In the genomic region with DNA sequence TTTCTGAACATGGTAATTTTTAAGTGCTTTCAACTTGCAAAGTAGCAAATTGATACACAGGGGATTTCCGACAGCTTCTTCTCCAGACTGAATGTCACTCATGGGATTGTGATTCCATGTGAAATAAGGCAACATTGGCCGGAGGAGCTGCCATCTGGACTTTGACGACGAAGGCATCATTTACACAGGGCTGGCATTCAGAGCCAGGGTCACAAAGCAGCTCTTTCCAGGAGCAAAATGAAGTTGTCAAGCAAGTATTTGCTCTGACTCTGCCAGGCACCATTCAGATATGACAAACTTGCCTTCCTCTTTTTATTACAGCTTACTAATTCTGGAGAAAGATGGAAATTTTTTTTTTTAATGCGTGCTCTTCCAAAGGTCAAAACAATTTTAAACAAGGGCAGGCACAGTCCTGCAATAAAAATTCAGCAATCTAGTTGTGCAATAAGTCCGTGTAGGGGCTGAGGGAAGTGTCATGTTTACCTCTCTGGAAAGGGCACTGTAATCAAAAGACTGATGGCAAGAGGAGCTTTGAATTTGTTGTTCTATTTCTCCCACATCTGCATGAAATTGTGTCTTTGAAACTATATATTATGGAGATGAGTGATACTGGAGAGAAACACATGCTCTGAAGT, we compare ENCODE assay signal across 20 cellular contexts.
"Had no signal": no experiment of that assay in that cellular context is flagged by ENCODE, and none has a peak within 500 bp of the region (broad histone marks: within the 10 kb centered on the region; RNA-seq: fewer than 3 reads in every experiment).

No MANE protein-coding gene starts in this region.

- H3K4me3 Mint-ChIP-seq: activated CD4-positive, alpha-beta memory T cell treated with anti-CD3 and anti-CD28 coated beads, Interleukin-2, amount 10 ng/mL, durations not matched to agents 7 days and 5 days; activated CD4-positive, alpha-beta T cell treated with anti-CD3 and anti-CD28 coated beads for 36 hours; activated naive CD8-positive, alpha-beta T cell treated with anti-CD3 and anti-CD28 coated beads, Interleukin-2, amount 10 ng/mL, durations not matched to agents 7 days and 5 days; immature natural killer cell; natural killer cell treated with Interleukin-12 subunit alpha and Interleukin-12 subunit beta and Interleukin-15 and Interleukin-18, amount 100 ng/mL, for 72 hours; stimulated activated naive B cell treated with anti-CD40 and anti-IgM and Interleukin-4, amounts not matched to agents 10 μg/mL and 1 μg/mL and 100 μg/mL, for 72 hours; T-cell had no signal

- H3K36me3 ChIP-seq: ascending aorta, gastrocnemius medialis, prostate gland, sigmoid colon, suprapubic skin, upper lobe of left lung had no signal

- H3K4me1 ChIP-seq: ascending aorta, gastrocnemius medialis, prostate gland, sigmoid colon, suprapubic skin, upper lobe of left lung had no signal

- H3K4me1 Mint-ChIP-seq: activated CD4-positive, alpha-beta memory T cell treated with anti-CD3 and anti-CD28 coated beads, Interleukin-2, amount 10 ng/mL, durations not matched to agents 7 days and 5 days; activated CD4-positive, alpha-beta T cell treated with anti-CD3 and anti-CD28 coated beads for 36 hours; activated naive CD8-positive, alpha-beta T cell treated with anti-CD3 and anti-CD28 coated beads, Interleukin-2, amount 10 ng/mL, durations not matched to agents 7 days and 5 days; immature natural killer cell; stimulated activated naive B cell treated with anti-CD40 and anti-IgM and Interleukin-4, amounts not matched to agents 10 μg/mL and 1 μg/mL and 100 μg/mL, for 72 hours; T-cell had no signal

- H3K4me3 ChIP-seq: ascending aorta, gastrocnemius medialis, prostate gland, sigmoid colon, suprapubic skin, upper lobe of left lung had no signal

- DNase-seq: activated CD4-positive, alpha-beta memory T cell treated with anti-CD3 and anti-CD28 coated beads, Interleukin-2, amount 10 ng/mL, durations not matched to agents 7 days and 5 days; activated CD4-positive, alpha-beta T cell treated with anti-CD3 and anti-CD28 coated beads for 36 hours; activated gamma-delta T cell treated with Interleukin-2 at 50 U/mL for 16 hours; activated naive CD8-positive, alpha-beta T cell treated with anti-CD3 and anti-CD28 coated beads, Interleukin-2, amount 10 ng/mL, durations not matched to agents 7 days and 5 days; activated T-cell treated with anti-CD3 and anti-CD28 coated beads, Interleukin-2, amount 50 U/mL, for 48 hours; effector CD8-positive, alpha-beta T cell; gastrocnemius medialis; immature natural killer cell; left cardiac atrium; sigmoid colon; stimulated activated CD4-positive, alpha-beta T cell treated with anti-CD3 and anti-CD28 coated beads, Interleukin-2, amount 100 ng/mL, for 24 hours; stimulated activated naive B cell treated with anti-CD40 and anti-IgM and Interleukin-4, amounts not matched to agents 10 μg/mL and 1 μg/mL and 100 μg/mL, for 72 hours; T-cell; T1000; upper lobe of left lung had no signal

- H3K27ac Mint-ChIP-seq: activated CD4-positive, alpha-beta memory T cell treated with anti-CD3 and anti-CD28 coated beads, Interleukin-2, amount 10 ng/mL, durations not matched to agents 7 days and 5 days; activated CD4-positive, alpha-beta T cell treated with anti-CD3 and anti-CD28 coated beads for 36 hours; activated naive CD8-positive, alpha-beta T cell treated with anti-CD3 and anti-CD28 coated beads, Interleukin-2, amount 10 ng/mL, durations not matched to agents 7 days and 5 days; immature natural killer cell; natural killer cell treated with Interleukin-12 subunit alpha and Interleukin-12 subunit beta and Interleukin-15 and Interleukin-18, amount 100 ng/mL, for 72 hours; stimulated activated naive B cell treated with anti-CD40 and anti-IgM and Interleukin-4, amounts not matched to agents 10 μg/mL and 1 μg/mL and 100 μg/mL, for 72 hours; T-cell had no signal

- H3K27ac ChIP-seq: ascending aorta, gastrocnemius medialis, prostate gland, sigmoid colon, suprapubic skin, upper lobe of left lung, VCaP had no signal

- H3K9me3 ChIP-seq: ascending aorta, gastrocnemius medialis, prostate gland, sigmoid colon, suprapubic skin, upper lobe of left lung had no signal

- H3K27me3 ChIP-seq: ascending aorta, gastrocnemius medialis, sigmoid colon, suprapubic skin, upper lobe of left lung had no signal

- H3K36me3 Mint-ChIP-seq: activated naive CD8-positive, alpha-beta T cell treated with anti-CD3 and anti-CD28 coated beads, Interleukin-2, amount 10 ng/mL, durations not matched to agents 7 days and 5 days; immature natural killer cell; natural killer cell treated with Interleukin-12 subunit alpha and Interleukin-12 subunit beta and Interleukin-15 and Interleukin-18, amount 100 ng/mL, for 72 hours; stimulated activated naive B cell treated with anti-CD40 and anti-IgM and Interleukin-4, amounts not matched to agents 10 μg/mL and 1 μg/mL and 100 μg/mL, for 72 hours; T-cell had no signal

- H3K9me3 Mint-ChIP-seq: activated naive CD8-positive, alpha-beta T cell treated with anti-CD3 and anti-CD28 coated beads, Interleukin-2, amount 10 ng/mL, durations not matched to agents 7 days and 5 days had no signal

- H3K27me3 Mint-ChIP-seq: activated CD4-positive, alpha-beta memory T cell treated with anti-CD3 and anti-CD28 coated beads, Interleukin-2, amount 10 ng/mL, durations not matched to agents 7 days and 5 days; activated naive CD8-positive, alpha-beta T cell treated with anti-CD3 and anti-CD28 coated beads, Interleukin-2, amount 10 ng/mL, durations not matched to agents 7 days and 5 days; natural killer cell treated with Interleukin-12 subunit alpha and Interleukin-12 subunit beta and Interleukin-15 and Interleukin-18, amount 100 ng/mL, for 72 hours; stimulated activated naive B cell treated with anti-CD40 and anti-IgM and Interleukin-4, amounts not matched to agents 10 μg/mL and 1 μg/mL and 100 μg/mL, for 72 hours; T-cell had no signal
